In genomic region chr11:71928739-71929443, GRCh38 we compare ENCODE assay signal across 1 cellular context.
TF ChIP-seq lines count a peak whose summit lies in the region.

Gene RNF121 (plus strand): TSS chr11:71929046. CDS start chr11:71929062, 16 bp downstream.

TF ChIP-seq in HepG2, 621 proteins besides CTCF, POLR2A, EP300 and RAD21 (continued from another document and continues in another):
- TF ChIP-seq KLF11 (CRISPR knock-in tag; IDR thresholded peaks at IDR 0.05) (no peak), TCF7L2 (IDR thresholded peaks at IDR 0.05; ENCODE audit: low read depth, low read length) (no peak), ZNF367 (CRISPR knock-in tag; IDR thresholded peaks at IDR 0.05; ENCODE audit: borderline replicate concordance) (no peak), MXI1 (IDR thresholded peaks at IDR 0.05; ENCODE audit: borderline replicate concordance, low read depth, low read length) (peak; percentile 53; the same call in 2 of the 3 replicates), SKI (IDR thresholded peaks at IDR 0.05; ENCODE audit: partially characterized antibody) (no peak), ZNF792 (CRISPR knock-in tag; IDR thresholded peaks at IDR 0.05) (peak; percentile 16; the same call in 1 of the 2 replicates), DNMT1 (CRISPR knock-in tag; IDR thresholded peaks at IDR 0.05) (no peak), MEIS1 (CRISPR knock-in tag; IDR thresholded peaks at IDR 0.05; ENCODE audit: borderline replicate concordance) (no peak), ZNF720 (CRISPR knock-in tag; IDR thresholded peaks at IDR 0.05) (no peak), GMEB1 (CRISPR knock-in tag; IDR thresholded peaks at IDR 0.05; ENCODE audit: borderline replicate concordance) (peak; percentile 47; the same call in 1 of the 2 replicates), KMT2B (CRISPR knock-in tag; IDR thresholded peaks at IDR 0.05) (no peak; the same call in none of the 2 replicates), ZSCAN12 (CRISPR knock-in tag; IDR thresholded peaks at IDR 0.05) (no peak), TEAD2 (CRISPR knock-in tag; IDR thresholded peaks at IDR 0.05) (no peak), MAZ (IDR thresholded peaks at IDR 0.05; ENCODE audit: borderline replicate concordance, low read depth, low read length) (peak; percentile 67; the same call in 1 of the 2 replicates), MAZ (CRISPR knock-in tag; IDR thresholded peaks at IDR 0.05; ENCODE audit: low read depth) (no peak), U2AF2 (IDR thresholded peaks at IDR 0.05; ENCODE audit: low read depth, low read length) (no peak), IRF9 (CRISPR knock-in tag; IDR thresholded peaks at IDR 0.05; ENCODE audit: borderline replicate concordance) (no peak), CSRNP1 (CRISPR knock-in tag; IDR thresholded peaks at IDR 0.05) (no peak), NCOA1 (CRISPR knock-in tag; IDR thresholded peaks at IDR 0.05) (no peak), SRY (CRISPR knock-in tag; IDR thresholded peaks at IDR 0.05) (peak; percentile 44), ZNF605 (CRISPR knock-in tag; IDR thresholded peaks at IDR 0.05) (peak; percentile 71; the same call in 1 of the 2 replicates), ZBTB33 (CRISPR knock-in tag; IDR thresholded peaks at IDR 0.05) (0 out of 2 replicates have a peak, but pooled peaks have one; percentile 2), SP1 (IDR thresholded peaks at IDR 0.05) (no peak), SP1 (CRISPR knock-in tag; IDR thresholded peaks at IDR 0.05) (peak; percentile 79), ZNF12 (CRISPR knock-in tag; IDR thresholded peaks at IDR 0.05) (no peak), TAF1 (CRISPR knock-in tag; IDR thresholded peaks at IDR 0.05) (peak; percentile 81), MLLT10 (CRISPR knock-in tag; IDR thresholded peaks at IDR 0.05) (no peak), HIVEP1 (CRISPR knock-in tag; IDR thresholded peaks at IDR 0.05) (no peak), SATB2 (CRISPR knock-in tag; IDR thresholded peaks at IDR 0.05) (no peak), TFAP4 (IDR thresholded peaks at IDR 0.05; ENCODE audit: borderline replicate concordance, low read depth) (peak; percentile 99), ARID3A (IDR thresholded peaks at IDR 0.05; ENCODE audit: low read depth, low read length) (no peak), YY1 (IDR thresholded peaks at IDR 0.05; ENCODE audit: insufficient read depth, insufficient replicate concordance, low read depth, low read length) (peak; percentile 95), ZNF276 (CRISPR knock-in tag; IDR thresholded peaks at IDR 0.05; ENCODE audit: low read depth) (no peak), ZNF710 (CRISPR knock-in tag; IDR thresholded peaks at IDR 0.05; ENCODE audit: borderline replicate concordance) (peak; percentile 53; the same call in 1 of the 2 replicates), NRL (CRISPR knock-in tag; IDR thresholded peaks at IDR 0.05; ENCODE audit: borderline replicate concordance) (peak; percentile 91), ZZZ3 (CRISPR knock-in tag; IDR thresholded peaks at IDR 0.05; ENCODE audit: borderline replicate concordance) (no peak), NFYC (CRISPR knock-in tag; IDR thresholded peaks at IDR 0.05) (peak; percentile 89), NFE2 (CRISPR knock-in tag; IDR thresholded peaks at IDR 0.05) (no peak), ZNF263 (CRISPR knock-in tag; IDR thresholded peaks at IDR 0.05) (no peak), FOXP4 (CRISPR knock-in tag; IDR thresholded peaks at IDR 0.05) (0 out of 2 replicates have a peak, but pooled peaks have one; percentile 9), SP2 (CRISPR knock-in tag; IDR thresholded peaks at IDR 0.05) (peak; percentile 89), PATZ1 (CRISPR knock-in tag; IDR thresholded peaks at IDR 0.05) (peak; percentile 56; the same call in 1 of the 2 replicates), KLF13 (CRISPR knock-in tag; IDR thresholded peaks at IDR 0.05) (0 out of 2 replicates have a peak, but pooled peaks have one; percentile 60), CREBL2 (CRISPR knock-in tag; IDR thresholded peaks at IDR 0.05; ENCODE audit: borderline replicate concordance) (no peak; the same call in 1 of the 2 replicates), ZBTB21 (CRISPR knock-in tag; IDR thresholded peaks at IDR 0.05) (no peak), TBX3 (IDR thresholded peaks at IDR 0.05; ENCODE audit: borderline replicate concordance) (no peak), NKX3-1 (CRISPR knock-in tag; IDR thresholded peaks at IDR 0.05) (0 out of 2 replicates have a peak, but pooled peaks have one; percentile 3), FOXO1 (CRISPR knock-in tag; IDR thresholded peaks at IDR 0.05) (peak; percentile 17; the same call in 1 of the 2 replicates)
